In genomic region chr21:35256468-35256988, GRCh38 we compare ENCODE assay signal across 8 cellular contexts.
DNase-seq lines count a peak whose midpoint lies in the region; ATAC-seq and TF ChIP-seq lines count a peak whose summit lies in the region.

No MANE protein-coding gene starts in this region.

- H3K36me3 Mint-ChIP-seq in endodermal cell (ENCODE audit: low read depth) (no peaks in the 10 kb centered on the region), mesothelial cell of epicardium (peaks cover 2% of the 10 kb centered on the region)
- peaks cover 0 to 4% (median 0%) of the 10 kb centered on the region in 5 donors for H3K36me3 Mint-ChIP-seq in naive thymus-derived CD4-positive, alpha-beta T cell

- intact Hi-C loops in naive thymus-derived CD4-positive, alpha-beta T cell (cut with micrococcal nuclease): no loop called here

- H3K79me2 ChIP-seq in OCI-LY3 (ENCODE audit: low read length): no peaks in the 10 kb centered on the region

- H3K27ac ChIP-seq in OCI-LY3 (ENCODE audit: low read length): peak overlapping the region; percentile 46
- H3K27ac ChIP-seq in endodermal cell (ENCODE audit: low read depth, low read length): no peak overlapping the region
- no peak overlapping the region for H3K27ac ChIP-seq in naive thymus-derived CD4-positive, alpha-beta T cell (ENCODE audit: low read depth, low read length)

- DNase-seq in HFF-Myc (ENCODE audit: extremely low read depth, low read depth) (peak; percentile 82), endodermal cell (peak; percentile 57), mesothelial cell of epicardium (ENCODE audit: low spot score in 2 of 2, unreplicated experiment in 2 of 2) (peak; percentile 29 to 66), BE2C (no peak), NOMO-1 treated with DMSO at 0.1 percent for 48 hours (lab: John Stamatoyannopoulos, UW; ENCODE audit: unreplicated experiment) (no peak), activated gamma-delta T cell treated with Interleukin-2 at 50 U/mL for 16 hours (no peak)
- DNase-seq in naive thymus-derived CD4-positive, alpha-beta T cell: no peak

- H3K27me3 Mint-ChIP-seq in endodermal cell (ENCODE audit: insufficient read depth): no peaks in the 10 kb centered on the region
- no peaks in the 10 kb centered on the region for H3K27me3 Mint-ChIP-seq in mesothelial cell of epicardium (ENCODE audit: low read depth)
- peaks cover 0 to 2% (median 0%) of the 10 kb centered on the region in 5 donors for H3K27me3 Mint-ChIP-seq in naive thymus-derived CD4-positive, alpha-beta T cell

- H3K9me3 ChIP-seq in OCI-LY3 (ENCODE audit: insufficient read depth, low read length) (peaks cover 8% of the 10 kb centered on the region; the same call in 1 of the 2 replicates), endodermal cell (ENCODE audit: control insufficient read depth, low read length) (no peaks in the 10 kb centered on the region), BE2C (no peaks in the 10 kb centered on the region)
- H3K9me3 ChIP-seq in naive thymus-derived CD4-positive, alpha-beta T cell (ENCODE audit: control insufficient read depth in 2 of 3, low read length in 3 of 3): no peaks in the 10 kb centered on the region

- H3K27me3 ChIP-seq in OCI-LY3 (ENCODE audit: low read depth, low read length): no peaks in the 10 kb centered on the region
- H3K27me3 ChIP-seq in endodermal cell (ENCODE audit: control insufficient read depth, insufficient read depth, low read length, poor library complexity, severe bottlenecking): no peaks in the 10 kb centered on the region
- no peaks in the 10 kb centered on the region for H3K27me3 ChIP-seq in naive thymus-derived CD4-positive, alpha-beta T cell (ENCODE audit: control insufficient read depth in 2 of 2, insufficient read depth in 2 of 2, low read length in 2 of 2)
- no peaks in the 10 kb centered on the region for H3K27me3 ChIP-seq in BE2C

- 60 to 78% methylated on average over 9 to 10 of the region's 10 CpGs for WGBS in endodermal cell (ENCODE audit: insufficient coverage in 1 of 2, insufficient read length in 1 of 2), 2 experiments

- POLR2A ChIA-PET in naive thymus-derived CD4-positive, alpha-beta T cell (lab: Charles Lee): interaction anchor here (0.7 kb wide), 1 partner anchor 309 kb away, joined by 3 read pairs; no protein-coding TSS in a partner anchor

- H3K4me1 Mint-ChIP-seq in endodermal cell (peaks cover 30% of the 10 kb centered on the region), mesothelial cell of epicardium (peaks cover 42% of the 10 kb centered on the region)
- no peaks in the 10 kb centered on the region for H3K4me1 Mint-ChIP-seq in naive thymus-derived CD4-positive, alpha-beta T cell

- H3K4me1 ChIP-seq in OCI-LY3 (ENCODE audit: low read length): peaks cover 34% of the 10 kb centered on the region
- H3K4me1 ChIP-seq in endodermal cell (ENCODE audit: control insufficient read depth, insufficient read depth, low read length): peaks cover 14% of the 10 kb centered on the region
- no peaks in the 10 kb centered on the region for H3K4me1 ChIP-seq in naive thymus-derived CD4-positive, alpha-beta T cell (ENCODE audit: control insufficient read depth in 2 of 2, insufficient read depth in 2 of 2, low read length in 2 of 2)
- H3K4me1 ChIP-seq in BE2C: no peaks in the 10 kb centered on the region

- CTCF ChIA-PET in naive thymus-derived CD4-positive, alpha-beta T cell (lab: Charles Lee): no interaction called here

- TF ChIP-seq CTCF in HFF-Myc (IDR thresholded peaks at IDR 0.05; ENCODE audit: low read depth, low read length, missing control alignments) (no peak), OCI-LY3 (IDR thresholded peaks at IDR 0.05; ENCODE audit: low read depth, low read length) (no peak), endodermal cell (conservative IDR thresholded peaks at IDR 0.05) (no peak), mesothelial cell of epicardium (IDR thresholded peaks at IDR 0.05; ENCODE audit: unreplicated experiment) (no peak), BE2C (IDR thresholded peaks at IDR 0.05; ENCODE audit: low read depth, low read length) (no peak)

- H3K9me3 Mint-ChIP-seq in endodermal cell (peaks cover 1% of the 10 kb centered on the region), mesothelial cell of epicardium (no peaks in the 10 kb centered on the region)
- peaks cover 0 to 8% (median 1%) of the 10 kb centered on the region in 11 donors for H3K9me3 Mint-ChIP-seq in naive thymus-derived CD4-positive, alpha-beta T cell

- no peaks in the 10 kb centered on the region for H4K20me1 ChIP-seq in OCI-LY3 (ENCODE audit: insufficient read depth, low read length)

- no peak overlapping the region for H3K27ac Mint-ChIP-seq in endodermal cell
- peak overlapping the region; percentile 96 for H3K27ac Mint-ChIP-seq in mesothelial cell of epicardium
- H3K27ac Mint-ChIP-seq in naive thymus-derived CD4-positive, alpha-beta T cell: no peak overlapping the region

- H3K4me2 ChIP-seq in OCI-LY3 (ENCODE audit: low read length): peak overlapping the region; percentile 60

- peak overlapping the region; percentile 96 for H2AFZ ChIP-seq in OCI-LY3 (ENCODE audit: low read depth, low read length)

- 0 out of 2 replicates have a peak overlapping the region, but pooled peaks have one; percentile 3 for H3K4me3 ChIP-seq in HFF-Myc (replicated peaks; ENCODE audit: low read depth, low read length)
- peak overlapping the region; percentile 43 for H3K4me3 ChIP-seq in OCI-LY3 (ENCODE audit: low read length)
- no peak overlapping the region for H3K4me3 ChIP-seq in endodermal cell (ENCODE audit: low read length)
- no peak overlapping the region for H3K4me3 ChIP-seq in naive thymus-derived CD4-positive, alpha-beta T cell (ENCODE audit: low read length)
- no peak overlapping the region for H3K4me3 ChIP-seq in BE2C (ENCODE audit: low read depth, low read length)

- H3K36me3 ChIP-seq in OCI-LY3 (replicated peaks; ENCODE audit: low read depth, low read length): peaks cover 16% of the 10 kb centered on the region
- H3K36me3 ChIP-seq in endodermal cell (ENCODE audit: control insufficient read depth, insufficient read depth, low read length): no peaks in the 10 kb centered on the region
- no peaks in the 10 kb centered on the region for H3K36me3 ChIP-seq in naive thymus-derived CD4-positive, alpha-beta T cell (ENCODE audit: control insufficient read depth in 2 of 3, insufficient read depth in 3 of 3, low read length in 3 of 3)
- H3K36me3 ChIP-seq in BE2C: no peaks in the 10 kb centered on the region

- peak overlapping the region; percentile 30; the same call in 1 of the 2 replicates for H3K9ac ChIP-seq in OCI-LY3 (ENCODE audit: low read length)
- H3K9ac ChIP-seq in endodermal cell (ENCODE audit: extremely low read depth, low read length, poor library complexity, severe bottlenecking): no peak overlapping the region

- H3K4me3 Mint-ChIP-seq in endodermal cell (no peak overlapping the region), mesothelial cell of epicardium (peak overlapping the region; percentile 53)
- H3K4me3 Mint-ChIP-seq in naive thymus-derived CD4-positive, alpha-beta T cell: no peak overlapping the region

- ATAC-seq in naive thymus-derived CD4-positive, alpha-beta T cell: no peak

Comparison
In these comparisons a context has a peak if more than half of its experiments do, and no peak if none do; other contexts are left out.
1. DNase-seq: peak in HFF-Myc (single experiment), endodermal cell (single experiment) and mesothelial cell of epicardium (2 of 2); none in naive thymus-derived CD4-positive, alpha-beta T cell (0 of 9), BE2C (single experiment), NOMO-1 treated with DMSO at 0.1 percent for 48 hours (single experiment) and activated gamma-delta T cell treated with Interleukin-2 at 50 U/mL for 16 hours (single experiment).
2. H3K4me3 ChIP-seq: peak in HFF-Myc (single experiment) and OCI-LY3 (single experiment); none in endodermal cell (single experiment), naive thymus-derived CD4-positive, alpha-beta T cell (single experiment) and BE2C (single experiment).